ENCODE assay signal across 8 cellular contexts in genomic region chr19:58519087-58519354, GRCh38. TPM values are rescaled to one million over a fixed set of nuclear protein-coding genes. Genes with fewer than 3 reads are reported as not detected.
DNase-seq lines count a peak whose midpoint lies in the region; ATAC-seq, FAIRE-seq and TF ChIP-seq lines count a peak whose summit lies in the region.

No MANE protein-coding gene starts in this region.

- no peak for TF ChIP-seq POLR2A in Peyer's patch (IDR thresholded peaks at IDR 0.05)

- ATAC-seq in foreskin keratinocyte: peak; percentile 48

- no peaks in the 10 kb centered on the region for H3K27me3 ChIP-seq in Peyer's patch
- H3K27me3 ChIP-seq in foreskin keratinocyte: no peaks in the 10 kb centered on the region

- H3K9me3 Mint-ChIP-seq in activated naive CD4-positive, alpha-beta T cell treated with anti-CD3 and anti-CD28 coated beads, Interleukin-2, amount 10 ng/mL, durations not matched to agents 7 days and 5 days: no peaks in the 10 kb centered on the region
- H3K9me3 Mint-ChIP-seq in neural crest cell: no peaks in the 10 kb centered on the region

- H3K4me1 ChIP-seq in Peyer's patch: peaks cover 3 to 37% (median 12%) of the 10 kb centered on the region in 4 donors
- no peaks in the 10 kb centered on the region for H3K4me1 ChIP-seq in foreskin keratinocyte

- TF ChIP-seq CTCF in 22Rv1 (IDR thresholded peaks at IDR 0.05) (no peak), GM12875 (IDR thresholded peaks at IDR 0.05; ENCODE audit: borderline replicate concordance, insufficient read depth, low read depth, low read length) (peak; percentile 48; the same call in 1 of the 2 replicates), Peyer's patch (IDR thresholded peaks at IDR 0.05) (peak in 4 of 6 experiments; percentile 30 to 73 (median 60)), foreskin keratinocyte (conservative IDR thresholded peaks at IDR 0.05) (peak; percentile 71), neural crest cell (conservative IDR thresholded peaks at IDR 0.05) (peak; percentile 51)

- DNase-seq in KBM-7: peak; percentile 80
- peak in 2 of 3 donors; percentile 53 to 75 for DNase-seq in Peyer's patch
- peak; percentile 73 for DNase-seq in activated naive CD4-positive, alpha-beta T cell treated with anti-CD3 and anti-CD28 coated beads, Interleukin-2, amount 10 ng/mL, durations not matched to agents 7 days and 5 days
- peak; percentile 41 to 65 for DNase-seq in foreskin keratinocyte
- peak; percentile 61 for DNase-seq in neural crest cell (ENCODE audit: low read depth, low spot score)
- peak; percentile 64 for DNase-seq in urothelium cell line (ENCODE audit: low spot score)

- peak overlapping the region; percentile 98 for H3K27ac Mint-ChIP-seq in activated naive CD4-positive, alpha-beta T cell treated with anti-CD3 and anti-CD28 coated beads, Interleukin-2, amount 10 ng/mL, durations not matched to agents 7 days and 5 days
- peak overlapping the region; percentile 100 for H3K27ac Mint-ChIP-seq in neural crest cell (ENCODE audit: unreplicated experiment)

- FAIRE-seq in urothelium cell line (lab: Jason Lieb, UNC): no peak

- peaks cover 6% of the 10 kb centered on the region for H3K27me3 Mint-ChIP-seq in activated naive CD4-positive, alpha-beta T cell treated with anti-CD3 and anti-CD28 coated beads, Interleukin-2, amount 10 ng/mL, durations not matched to agents 7 days and 5 days
- peaks cover 3% of the 10 kb centered on the region for H3K27me3 Mint-ChIP-seq in neural crest cell (ENCODE audit: low read depth)

- CTCF ChIA-PET in activated naive CD4-positive, alpha-beta T cell treated with anti-CD3 and anti-CD28 coated beads, Interleukin-2, amount 10 ng/mL, durations not matched to agents 7 days and 5 days (lab: Charles Lee): interaction anchor here (0.7 to 7.4 kb wide), 15 partner anchors 10 to 300 kb away, joined by 3 to 109 read pairs (median 6); partner anchors contain the start of genes CHMP2A and TRIM28

- H3K9me3 ChIP-seq in Peyer's patch: no peaks in the 10 kb centered on the region

- peaks cover 20% of the 10 kb centered on the region for H3K36me3 Mint-ChIP-seq in activated naive CD4-positive, alpha-beta T cell treated with anti-CD3 and anti-CD28 coated beads, Interleukin-2, amount 10 ng/mL, durations not matched to agents 7 days and 5 days
- H3K36me3 Mint-ChIP-seq in neural crest cell (ENCODE audit: low read depth): peaks cover 9% of the 10 kb centered on the region

- in situ Hi-C loops in KBM-7 (cut with MboI; ENCODE audit: low pct_unique_long_range_greater_than_20kb, low sequenced_read_pairs): no loop called here

- peaks cover 0 to 21% (median 0%) of the 10 kb centered on the region in 3 donors for H3K36me3 ChIP-seq in Peyer's patch

- H3K27ac ChIP-seq in 22Rv1 (peak overlapping the region; percentile 98), Peyer's patch (peak overlapping the region; percentile 86 to 97 (median 94)), foreskin keratinocyte (peak overlapping the region; percentile 33)

- peak overlapping the region; percentile 78 for H3K4me3 ChIP-seq in GM12875 (ENCODE audit: low read depth, low read length)
- H3K4me3 ChIP-seq in Peyer's patch: peak overlapping the region; percentile 63 to 90 (median 80)

- peaks cover 50% of the 10 kb centered on the region for H3K4me1 Mint-ChIP-seq in activated naive CD4-positive, alpha-beta T cell treated with anti-CD3 and anti-CD28 coated beads, Interleukin-2, amount 10 ng/mL, durations not matched to agents 7 days and 5 days
- H3K4me1 Mint-ChIP-seq in neural crest cell: peaks cover 43% of the 10 kb centered on the region

- H3K4me3 Mint-ChIP-seq in activated naive CD4-positive, alpha-beta T cell treated with anti-CD3 and anti-CD28 coated beads, Interleukin-2, amount 10 ng/mL, durations not matched to agents 7 days and 5 days: peak overlapping the region; percentile 91
- H3K4me3 Mint-ChIP-seq in neural crest cell: peak overlapping the region; percentile 99

RNA-seq across cellular contexts. Expression of gene ZBTB45, which starts 0.6 kb away (rescaled TPM):
- total RNA-seq in Peyer's patch (10 to 100 TPM in 3 of 4 donors, 1 to 10 TPM in 1; 7.4 to 21.6 (median 14.3) TPM), foreskin keratinocyte (10.0 and 11.0 TPM in 2 replicates), neural crest cell (24.1 and 27.3 TPM in 2 replicates)
- 14.7 and 16.5 TPM in 2 replicates for polyA plus RNA-seq in foreskin keratinocyte

RNA-seq across cellular contexts. Expression of gene SLC27A5, which starts 7.2 kb away (rescaled TPM):
- total RNA-seq in Peyer's patch: 1 to 10 TPM in 3 of 4 donors, under 1 TPM in 1; 0.88 to 6.3 (median 2.3) TPM
- 17.7 and 19.0 TPM in 2 replicates for total RNA-seq in foreskin keratinocyte
- 24.0 and 28.0 TPM in 2 replicates for polyA plus RNA-seq in foreskin keratinocyte
- 16.2 and 17.5 TPM in 2 replicates for total RNA-seq in neural crest cell

RNA-seq across cellular contexts. Expression of gene TRIM28, which starts 24.8 kb away (rescaled TPM):
- 100 to 1,000 TPM; 164 to 281 (median 196) TPM for total RNA-seq in Peyer's patch
- 563 and 590 TPM in 2 replicates for total RNA-seq in foreskin keratinocyte
- polyA plus RNA-seq in foreskin keratinocyte: 522 and 587 TPM in 2 replicates
- 964 and 1,000 TPM in 2 replicates for total RNA-seq in neural crest cell

RNA-seq across cellular contexts. Expression of gene CHMP2A, which starts 35.9 kb away (rescaled TPM):
- total RNA-seq in Peyer's patch (100 to 1,000 TPM in 2 of 4 donors, 10 to 100 TPM in 2; 79.2 to 115 (median 101) TPM), foreskin keratinocyte (99.9 and 110 TPM in 2 replicates), neural crest cell (61.6 and 64.6 TPM in 2 replicates)
- polyA plus RNA-seq in foreskin keratinocyte: 172 and 179 TPM in 2 replicates

RNA-seq across cellular contexts. Expression of gene UBE2M, which starts 39.4 kb away (rescaled TPM):
- total RNA-seq in Peyer's patch (10 to 100 TPM; 10.2 to 37.1 (median 18.5) TPM), foreskin keratinocyte (70.7 and 79.8 TPM in 2 replicates), neural crest cell (113 and 119 TPM in 2 replicates)
- 120 and 134 TPM in 2 replicates for polyA plus RNA-seq in foreskin keratinocyte

Comparison
In these comparisons a context has a peak if more than half of its experiments do, and no peak if none do; other contexts are left out.
1. Peak in every context shown above with its lines: DNase-seq, ATAC-seq, H3K4me3 ChIP-seq and H3K27ac ChIP-seq.
2. H3K27ac ChIP-seq: peak in every context shown above with its lines; median percentile 98 in 22Rv1; 94 in Peyer's patch; 33 in foreskin keratinocyte.